1 cellular context compared by ENCODE assay signal in the genomic region with DNA sequence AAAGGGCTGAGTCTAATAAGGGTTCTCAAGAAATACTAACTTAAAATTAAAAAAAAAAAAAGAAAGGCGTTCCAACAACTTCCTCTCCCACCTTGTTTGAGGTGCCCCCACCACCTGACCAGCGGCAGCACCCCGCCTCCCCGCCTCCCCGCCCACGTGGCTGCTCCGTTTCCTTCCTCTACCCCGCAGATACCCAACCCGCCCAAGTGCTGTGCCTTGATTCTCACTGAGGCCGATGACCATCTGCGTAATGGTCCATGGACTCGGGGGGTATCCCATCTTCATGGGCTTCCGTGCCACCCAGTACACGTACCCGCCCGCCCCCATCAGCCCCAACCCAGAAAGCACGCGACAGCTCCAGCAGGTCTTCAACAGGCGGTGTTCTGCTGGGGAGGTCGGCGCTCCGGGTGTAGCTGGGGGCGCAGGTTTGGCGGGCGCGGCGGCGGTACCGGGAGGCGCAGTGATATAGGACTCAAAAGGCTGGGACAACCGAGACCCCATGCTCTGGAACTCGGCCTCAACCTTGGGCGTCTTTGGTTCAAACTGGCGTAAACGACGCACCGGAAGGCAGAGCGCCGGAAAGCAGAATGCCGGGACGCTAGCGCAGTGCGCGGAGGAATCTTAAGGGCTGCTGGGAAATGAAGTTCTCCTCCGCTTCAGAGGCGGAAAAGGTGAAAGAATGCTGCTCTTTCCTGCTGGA.
TF ChIP-seq lines count a peak whose summit lies in the region.

A gene with protein sequence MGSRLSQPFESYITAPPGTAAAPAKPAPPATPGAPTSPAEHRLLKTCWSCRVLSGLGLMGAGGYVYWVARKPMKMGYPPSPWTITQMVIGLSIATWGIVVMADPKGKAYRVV (minus strand): TSS at position 545 of the 700 bp plus-strand sequence. CDS start 44 bp downstream, at position 501.

TF ChIP-seq in K562, 482 proteins besides CTCF, POLR2A, EP300 and RAD21 (continued from another document and continues in another):
- no peak for TF ChIP-seq ZNF444 (CRISPR knock-in tag; IDR thresholded peaks at IDR 0.05)
- TF ChIP-seq, protein P1, sequence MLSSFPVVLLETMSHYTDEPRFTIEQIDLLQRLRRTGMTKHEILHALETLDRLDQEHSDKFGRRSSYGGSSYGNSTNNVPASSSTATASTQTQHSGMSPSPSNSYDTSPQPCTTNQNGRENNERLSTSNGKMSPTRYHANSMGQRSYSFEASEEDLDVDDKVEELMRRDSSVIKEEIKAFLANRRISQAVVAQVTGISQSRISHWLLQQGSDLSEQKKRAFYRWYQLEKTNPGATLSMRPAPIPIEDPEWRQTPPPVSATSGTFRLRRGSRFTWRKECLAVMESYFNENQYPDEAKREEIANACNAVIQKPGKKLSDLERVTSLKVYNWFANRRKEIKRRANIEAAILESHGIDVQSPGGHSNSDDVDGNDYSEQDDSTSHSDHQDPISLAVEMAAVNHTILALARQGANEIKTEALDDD (IDR thresholded peaks at IDR 0.05), result no peak
- TF ChIP-seq, protein P2, sequence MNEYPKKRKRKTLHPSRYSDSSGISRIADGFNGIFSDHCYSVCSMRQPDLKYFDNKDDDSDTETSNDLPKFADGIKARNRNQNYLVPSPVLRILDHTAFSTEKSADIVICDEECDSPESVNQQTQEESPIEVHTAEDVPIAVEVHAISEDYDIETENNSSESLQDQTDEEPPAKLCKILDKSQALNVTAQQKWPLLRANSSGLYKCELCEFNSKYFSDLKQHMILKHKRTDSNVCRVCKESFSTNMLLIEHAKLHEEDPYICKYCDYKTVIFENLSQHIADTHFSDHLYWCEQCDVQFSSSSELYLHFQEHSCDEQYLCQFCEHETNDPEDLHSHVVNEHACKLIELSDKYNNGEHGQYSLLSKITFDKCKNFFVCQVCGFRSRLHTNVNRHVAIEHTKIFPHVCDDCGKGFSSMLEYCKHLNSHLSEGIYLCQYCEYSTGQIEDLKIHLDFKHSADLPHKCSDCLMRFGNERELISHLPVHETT (CRISPR knock-in tag; conservative IDR thresholded peaks at IDR 0.05 in 1 of 2, IDR thresholded peaks at IDR 0.05 in 1 of 2), result no peak
- TF ChIP-seq, protein P3, sequence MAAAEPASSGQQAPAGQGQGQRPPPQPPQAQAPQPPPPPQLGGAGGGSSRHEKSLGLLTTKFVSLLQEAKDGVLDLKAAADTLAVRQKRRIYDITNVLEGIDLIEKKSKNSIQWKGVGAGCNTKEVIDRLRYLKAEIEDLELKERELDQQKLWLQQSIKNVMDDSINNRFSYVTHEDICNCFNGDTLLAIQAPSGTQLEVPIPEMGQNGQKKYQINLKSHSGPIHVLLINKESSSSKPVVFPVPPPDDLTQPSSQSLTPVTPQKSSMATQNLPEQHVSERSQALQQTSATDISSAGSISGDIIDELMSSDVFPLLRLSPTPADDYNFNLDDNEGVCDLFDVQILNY (CRISPR knock-in tag; IDR thresholded peaks at IDR 0.05), result no peak
- TF ChIP-seq ZNF644 (tag; IDR thresholded peaks at IDR 0.05; ENCODE audit: low read depth), result no peak
- TF ChIP-seq, protein P4, sequence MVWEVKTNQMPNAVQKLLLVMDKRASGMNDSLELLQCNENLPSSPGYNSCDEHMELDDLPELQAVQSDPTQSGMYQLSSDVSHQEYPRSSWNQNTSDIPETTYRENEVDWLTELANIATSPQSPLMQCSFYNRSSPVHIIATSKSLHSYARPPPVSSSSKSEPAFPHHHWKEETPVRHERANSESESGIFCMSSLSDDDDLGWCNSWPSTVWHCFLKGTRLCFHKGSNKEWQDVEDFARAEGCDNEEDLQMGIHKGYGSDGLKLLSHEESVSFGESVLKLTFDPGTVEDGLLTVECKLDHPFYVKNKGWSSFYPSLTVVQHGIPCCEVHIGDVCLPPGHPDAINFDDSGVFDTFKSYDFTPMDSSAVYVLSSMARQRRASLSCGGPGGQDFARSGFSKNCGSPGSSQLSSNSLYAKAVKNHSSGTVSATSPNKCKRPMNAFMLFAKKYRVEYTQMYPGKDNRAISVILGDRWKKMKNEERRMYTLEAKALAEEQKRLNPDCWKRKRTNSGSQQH (CRISPR knock-in tag; IDR thresholded peaks at IDR 0.05), result no peak
- TF ChIP-seq ZFP30 (CRISPR knock-in tag; IDR thresholded peaks at IDR 0.05; ENCODE audit: borderline replicate concordance), result no peak
- TF ChIP-seq DMBX1 (CRISPR knock-in tag; IDR thresholded peaks at IDR 0.05; ENCODE audit: borderline replicate concordance), result no peak
- TF ChIP-seq GTF2F1 (IDR thresholded peaks at IDR 0.05; ENCODE audit: low read depth, low read length), result no peak
- no peak for TF ChIP-seq ZNF57 (CRISPR knock-in tag; IDR thresholded peaks at IDR 0.05)
- TF ChIP-seq SIX5 (IDR thresholded peaks at IDR 0.05; ENCODE audit: borderline replicate concordance in 1 of 2, insufficient read depth in 1 of 2, low read depth in 1 of 2, low read length in 2 of 2), result peak; percentile 66 to 77; a peak in 3 of 4 replicates
- TF ChIP-seq MCM3 (IDR thresholded peaks at IDR 0.05), result no peak
- peak; percentile 88 for TF ChIP-seq EP400 (IDR thresholded peaks at IDR 0.05)
- no peak for TF ChIP-seq TAF15 (IDR thresholded peaks at IDR 0.05; ENCODE audit: low read depth, low read length)
- no peak for TF ChIP-seq RBM22 (IDR thresholded peaks at IDR 0.05; ENCODE audit: low read depth, low read length, poor library complexity, severe bottlenecking)
- no peak for TF ChIP-seq NR1H2 (CRISPR knock-in tag; IDR thresholded peaks at IDR 0.05)
- TF ChIP-seq ETV5 (CRISPR knock-in tag; IDR thresholded peaks at IDR 0.05; ENCODE audit: low read depth), result no peak
- TF ChIP-seq ZNF184 (CRISPR knock-in tag; IDR thresholded peaks at IDR 0.05), result no peak
- no peak for TF ChIP-seq PPARD (CRISPR knock-in tag; IDR thresholded peaks at IDR 0.05)
- no peak for TF ChIP-seq SRSF3 (IDR thresholded peaks at IDR 0.05; ENCODE audit: insufficient read depth, low read length)
- TF ChIP-seq RFX1 (IDR thresholded peaks at IDR 0.05), result no peak
- TF ChIP-seq, protein P5, sequence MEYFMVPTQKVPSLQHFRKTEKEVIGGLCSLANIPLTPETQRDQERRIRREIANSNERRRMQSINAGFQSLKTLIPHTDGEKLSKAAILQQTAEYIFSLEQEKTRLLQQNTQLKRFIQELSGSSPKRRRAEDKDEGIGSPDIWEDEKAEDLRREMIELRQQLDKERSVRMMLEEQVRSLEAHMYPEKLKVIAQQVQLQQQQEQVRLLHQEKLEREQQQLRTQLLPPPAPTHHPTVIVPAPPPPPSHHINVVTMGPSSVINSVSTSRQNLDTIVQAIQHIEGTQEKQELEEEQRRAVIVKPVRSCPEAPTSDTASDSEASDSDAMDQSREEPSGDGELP (CRISPR knock-in tag; IDR thresholded peaks at IDR 0.05; ENCODE audit: borderline replicate concordance), result 0 out of 2 replicates have a peak, but pooled peaks have one; percentile 22
- TF ChIP-seq, protein P6, sequence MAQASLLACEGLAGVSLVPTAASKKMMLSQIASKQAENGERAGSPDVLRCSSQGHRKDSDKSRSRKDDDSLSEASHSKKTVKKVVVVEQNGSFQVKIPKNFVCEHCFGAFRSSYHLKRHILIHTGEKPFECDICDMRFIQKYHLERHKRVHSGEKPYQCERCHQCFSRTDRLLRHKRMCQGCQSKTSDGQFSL (CRISPR knock-in tag; IDR thresholded peaks at IDR 0.05), result no peak
- TF ChIP-seq, protein P6 (tag; IDR thresholded peaks at IDR 0.05), result no peak
- no peak for TF ChIP-seq ZNF696 (CRISPR knock-in tag; conservative IDR thresholded peaks at IDR 0.05)
- TF ChIP-seq, protein P7, sequence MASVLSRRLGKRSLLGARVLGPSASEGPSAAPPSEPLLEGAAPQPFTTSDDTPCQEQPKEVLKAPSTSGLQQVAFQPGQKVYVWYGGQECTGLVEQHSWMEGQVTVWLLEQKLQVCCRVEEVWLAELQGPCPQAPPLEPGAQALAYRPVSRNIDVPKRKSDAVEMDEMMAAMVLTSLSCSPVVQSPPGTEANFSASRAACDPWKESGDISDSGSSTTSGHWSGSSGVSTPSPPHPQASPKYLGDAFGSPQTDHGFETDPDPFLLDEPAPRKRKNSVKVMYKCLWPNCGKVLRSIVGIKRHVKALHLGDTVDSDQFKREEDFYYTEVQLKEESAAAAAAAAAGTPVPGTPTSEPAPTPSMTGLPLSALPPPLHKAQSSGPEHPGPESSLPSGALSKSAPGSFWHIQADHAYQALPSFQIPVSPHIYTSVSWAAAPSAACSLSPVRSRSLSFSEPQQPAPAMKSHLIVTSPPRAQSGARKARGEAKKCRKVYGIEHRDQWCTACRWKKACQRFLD (CRISPR knock-in tag; IDR thresholded peaks at IDR 0.05), result no peak
- no peak for TF ChIP-seq ZFP36 (IDR thresholded peaks at IDR 0.05; ENCODE audit: low read depth, low read length, partially characterized antibody)
- TF ChIP-seq HDGF (IDR thresholded peaks at IDR 0.05), result no peak
- no peak for TF ChIP-seq ILF3 (IDR thresholded peaks at IDR 0.05; ENCODE audit: borderline replicate concordance)
- TF ChIP-seq SETDB1 (IDR thresholded peaks at IDR 0.05; ENCODE audit: low read length), result no peak
- no peak for TF ChIP-seq ZKSCAN3 (CRISPR knock-in tag; IDR thresholded peaks at IDR 0.05)
- TF ChIP-seq PYGO2 (tag; IDR thresholded peaks at IDR 0.05), result no peak
- TF ChIP-seq HMGN3 (IDR thresholded peaks at IDR 0.05; ENCODE audit: borderline replicate concordance, extremely low read depth, insufficient read length, low read depth, low read length), result no peak
- TF ChIP-seq, protein P8, sequence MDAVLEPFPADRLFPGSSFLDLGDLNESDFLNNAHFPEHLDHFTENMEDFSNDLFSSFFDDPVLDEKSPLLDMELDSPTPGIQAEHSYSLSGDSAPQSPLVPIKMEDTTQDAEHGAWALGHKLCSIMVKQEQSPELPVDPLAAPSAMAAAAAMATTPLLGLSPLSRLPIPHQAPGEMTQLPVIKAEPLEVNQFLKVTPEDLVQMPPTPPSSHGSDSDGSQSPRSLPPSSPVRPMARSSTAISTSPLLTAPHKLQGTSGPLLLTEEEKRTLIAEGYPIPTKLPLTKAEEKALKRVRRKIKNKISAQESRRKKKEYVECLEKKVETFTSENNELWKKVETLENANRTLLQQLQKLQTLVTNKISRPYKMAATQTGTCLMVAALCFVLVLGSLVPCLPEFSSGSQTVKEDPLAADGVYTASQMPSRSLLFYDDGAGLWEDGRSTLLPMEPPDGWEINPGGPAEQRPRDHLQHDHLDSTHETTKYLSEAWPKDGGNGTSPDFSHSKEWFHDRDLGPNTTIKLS (IDR thresholded peaks at IDR 0.05; ENCODE audit: borderline replicate concordance, low read depth), result no peak; the same call in 1 of the 2 replicates
- TF ChIP-seq ASH1L (IDR thresholded peaks at IDR 0.05; ENCODE audit: borderline replicate concordance, low read depth, partially characterized antibody), result no peak
- TF ChIP-seq, protein P9, sequence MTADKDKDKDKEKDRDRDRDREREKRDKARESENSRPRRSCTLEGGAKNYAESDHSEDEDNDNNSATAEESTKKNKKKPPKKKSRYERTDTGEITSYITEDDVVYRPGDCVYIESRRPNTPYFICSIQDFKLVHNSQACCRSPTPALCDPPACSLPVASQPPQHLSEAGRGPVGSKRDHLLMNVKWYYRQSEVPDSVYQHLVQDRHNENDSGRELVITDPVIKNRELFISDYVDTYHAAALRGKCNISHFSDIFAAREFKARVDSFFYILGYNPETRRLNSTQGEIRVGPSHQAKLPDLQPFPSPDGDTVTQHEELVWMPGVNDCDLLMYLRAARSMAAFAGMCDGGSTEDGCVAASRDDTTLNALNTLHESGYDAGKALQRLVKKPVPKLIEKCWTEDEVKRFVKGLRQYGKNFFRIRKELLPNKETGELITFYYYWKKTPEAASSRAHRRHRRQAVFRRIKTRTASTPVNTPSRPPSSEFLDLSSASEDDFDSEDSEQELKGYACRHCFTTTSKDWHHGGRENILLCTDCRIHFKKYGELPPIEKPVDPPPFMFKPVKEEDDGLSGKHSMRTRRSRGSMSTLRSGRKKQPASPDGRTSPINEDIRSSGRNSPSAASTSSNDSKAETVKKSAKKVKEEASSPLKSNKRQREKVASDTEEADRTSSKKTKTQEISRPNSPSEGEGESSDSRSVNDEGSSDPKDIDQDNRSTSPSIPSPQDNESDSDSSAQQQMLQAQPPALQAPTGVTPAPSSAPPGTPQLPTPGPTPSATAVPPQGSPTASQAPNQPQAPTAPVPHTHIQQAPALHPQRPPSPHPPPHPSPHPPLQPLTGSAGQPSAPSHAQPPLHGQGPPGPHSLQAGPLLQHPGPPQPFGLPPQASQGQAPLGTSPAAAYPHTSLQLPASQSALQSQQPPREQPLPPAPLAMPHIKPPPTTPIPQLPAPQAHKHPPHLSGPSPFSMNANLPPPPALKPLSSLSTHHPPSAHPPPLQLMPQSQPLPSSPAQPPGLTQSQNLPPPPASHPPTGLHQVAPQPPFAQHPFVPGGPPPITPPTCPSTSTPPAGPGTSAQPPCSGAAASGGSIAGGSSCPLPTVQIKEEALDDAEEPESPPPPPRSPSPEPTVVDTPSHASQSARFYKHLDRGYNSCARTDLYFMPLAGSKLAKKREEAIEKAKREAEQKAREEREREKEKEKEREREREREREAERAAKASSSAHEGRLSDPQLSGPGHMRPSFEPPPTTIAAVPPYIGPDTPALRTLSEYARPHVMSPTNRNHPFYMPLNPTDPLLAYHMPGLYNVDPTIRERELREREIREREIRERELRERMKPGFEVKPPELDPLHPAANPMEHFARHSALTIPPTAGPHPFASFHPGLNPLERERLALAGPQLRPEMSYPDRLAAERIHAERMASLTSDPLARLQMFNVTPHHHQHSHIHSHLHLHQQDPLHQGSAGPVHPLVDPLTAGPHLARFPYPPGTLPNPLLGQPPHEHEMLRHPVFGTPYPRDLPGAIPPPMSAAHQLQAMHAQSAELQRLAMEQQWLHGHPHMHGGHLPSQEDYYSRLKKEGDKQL (CRISPR knock-in tag; IDR thresholded peaks at IDR 0.05; ENCODE audit: borderline replicate concordance), result no peak
- TF ChIP-seq, protein P10, sequence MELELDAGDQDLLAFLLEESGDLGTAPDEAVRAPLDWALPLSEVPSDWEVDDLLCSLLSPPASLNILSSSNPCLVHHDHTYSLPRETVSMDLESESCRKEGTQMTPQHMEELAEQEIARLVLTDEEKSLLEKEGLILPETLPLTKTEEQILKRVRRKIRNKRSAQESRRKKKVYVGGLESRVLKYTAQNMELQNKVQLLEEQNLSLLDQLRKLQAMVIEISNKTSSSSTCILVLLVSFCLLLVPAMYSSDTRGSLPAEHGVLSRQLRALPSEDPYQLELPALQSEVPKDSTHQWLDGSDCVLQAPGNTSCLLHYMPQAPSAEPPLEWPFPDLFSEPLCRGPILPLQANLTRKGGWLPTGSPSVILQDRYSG (tag; conservative IDR thresholded peaks at IDR 0.05; ENCODE audit: low read depth), result no peak
- TF ChIP-seq, protein P11, sequence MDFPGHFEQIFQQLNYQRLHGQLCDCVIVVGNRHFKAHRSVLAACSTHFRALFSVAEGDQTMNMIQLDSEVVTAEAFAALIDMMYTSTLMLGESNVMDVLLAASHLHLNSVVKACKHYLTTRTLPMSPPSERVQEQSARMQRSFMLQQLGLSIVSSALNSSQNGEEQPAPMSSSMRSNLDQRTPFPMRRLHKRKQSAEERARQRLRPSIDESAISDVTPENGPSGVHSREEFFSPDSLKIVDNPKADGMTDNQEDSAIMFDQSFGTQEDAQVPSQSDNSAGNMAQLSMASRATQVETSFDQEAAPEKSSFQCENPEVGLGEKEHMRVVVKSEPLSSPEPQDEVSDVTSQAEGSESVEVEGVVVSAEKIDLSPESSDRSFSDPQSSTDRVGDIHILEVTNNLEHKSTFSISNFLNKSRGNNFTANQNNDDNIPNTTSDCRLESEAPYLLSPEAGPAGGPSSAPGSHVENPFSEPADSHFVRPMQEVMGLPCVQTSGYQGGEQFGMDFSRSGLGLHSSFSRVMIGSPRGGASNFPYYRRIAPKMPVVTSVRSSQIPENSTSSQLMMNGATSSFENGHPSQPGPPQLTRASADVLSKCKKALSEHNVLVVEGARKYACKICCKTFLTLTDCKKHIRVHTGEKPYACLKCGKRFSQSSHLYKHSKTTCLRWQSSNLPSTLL (IDR thresholded peaks at IDR 0.05), result no peak
